In genomic region chr17:42288985-42289862, GRCh38 we compare ENCODE assay signal across 8 cellular contexts. TPM values are rescaled to one million over a fixed set of nuclear protein-coding genes. Genes with fewer than 3 reads are reported as not detected.
DNase-seq lines count a peak whose midpoint lies in the region; ATAC-seq and TF ChIP-seq lines count a peak whose summit lies in the region.

No MANE protein-coding gene starts in this region.

- peaks cover 20% of the 10 kb centered on the region for H3K36me3 ChIP-seq in CD4-positive, CD25-positive, alpha-beta regulatory T cell (ENCODE audit: control insufficient read depth, insufficient read depth, low read length)
- no peaks in the 10 kb centered on the region for H3K36me3 ChIP-seq in parathyroid adenoma (ENCODE audit: control insufficient read depth, insufficient read depth, low read length)

- peak; percentile 48 to 76 (median 62) for DNase-seq in CD4-positive, CD25-positive, alpha-beta regulatory T cell
- peak; percentile 69 for DNase-seq in activated CD8-positive, alpha-beta T cell treated with anti-CD3 and anti-CD28 coated beads, Interleukin-2, amount 10 ng/mL, durations not matched to agents 7 days and 5 days
- DNase-seq in fibroblast of pulmonary artery (ENCODE audit: low read depth), result no peak
- DNase-seq in SK-N-DZ (ENCODE audit: low spot score), result no peak
- no peak for DNase-seq in NCI-H82 (lab: John Stamatoyannopoulos, UW)
- no peak for DNase-seq in SHP77 treated with DMSO at 0.1 percent for 48 hours (lab: John Stamatoyannopoulos, UW)

- no peaks in the 10 kb centered on the region for H3K9me3 Mint-ChIP-seq in CD4-positive, CD25-positive, alpha-beta regulatory T cell
- no peaks in the 10 kb centered on the region for H3K9me3 Mint-ChIP-seq in activated CD8-positive, alpha-beta T cell treated with anti-CD3 and anti-CD28 coated beads, Interleukin-2, amount 10 ng/mL, durations not matched to agents 7 days and 5 days (ENCODE audit: insufficient read depth)

- H3K79me2 ChIP-seq in parathyroid adenoma, result no peaks in the 10 kb centered on the region

- H2AFZ ChIP-seq in parathyroid adenoma, result peak overlapping the region; percentile 66

- TF ChIP-seq CTCF in fibroblast of pulmonary artery (IDR thresholded peaks at IDR 0.05; ENCODE audit: low read length, missing control alignments) (no peak), parathyroid adenoma (IDR thresholded peaks at IDR 0.05) (no peak)

- peaks cover 7 to 60% (median 49%) of the 10 kb centered on the region in 4 donors for H3K4me1 Mint-ChIP-seq in CD4-positive, CD25-positive, alpha-beta regulatory T cell
- H3K4me1 Mint-ChIP-seq in activated CD8-positive, alpha-beta T cell treated with anti-CD3 and anti-CD28 coated beads, Interleukin-2, amount 10 ng/mL, durations not matched to agents 7 days and 5 days (ENCODE audit: low read depth), result peaks cover 50% of the 10 kb centered on the region

- no peaks in the 10 kb centered on the region for H3K27me3 ChIP-seq in CD4-positive, CD25-positive, alpha-beta regulatory T cell (ENCODE audit: control insufficient read depth, insufficient read depth, low read length)
- no peaks in the 10 kb centered on the region for H3K27me3 ChIP-seq in parathyroid adenoma (ENCODE audit: control insufficient read depth, insufficient read depth, low read length)

- H3K4me3 ChIP-seq in CD4-positive, CD25-positive, alpha-beta regulatory T cell (ENCODE audit: low read depth, low read length), result peak overlapping the region; percentile 55
- H3K4me3 ChIP-seq in fibroblast of pulmonary artery (replicated peaks; ENCODE audit: low read depth, low read length), result peak overlapping the region; percentile 52
- H3K4me3 ChIP-seq in parathyroid adenoma (ENCODE audit: low read depth, low read length), result peak overlapping the region; percentile 2

- H3K36me3 Mint-ChIP-seq in CD4-positive, CD25-positive, alpha-beta regulatory T cell, result peaks cover 13% of the 10 kb centered on the region
- peaks cover 29% of the 10 kb centered on the region for H3K36me3 Mint-ChIP-seq in activated CD8-positive, alpha-beta T cell treated with anti-CD3 and anti-CD28 coated beads, Interleukin-2, amount 10 ng/mL, durations not matched to agents 7 days and 5 days (ENCODE audit: low read depth)

- no peaks in the 10 kb centered on the region for H3K27me3 Mint-ChIP-seq in CD4-positive, CD25-positive, alpha-beta regulatory T cell
- no peaks in the 10 kb centered on the region for H3K27me3 Mint-ChIP-seq in activated CD8-positive, alpha-beta T cell treated with anti-CD3 and anti-CD28 coated beads, Interleukin-2, amount 10 ng/mL, durations not matched to agents 7 days and 5 days (ENCODE audit: low read depth)

- H3K4me3 Mint-ChIP-seq in CD4-positive, CD25-positive, alpha-beta regulatory T cell, result peak overlapping the region; percentile 89 to 97 (median 94)
- H3K4me3 Mint-ChIP-seq in activated CD8-positive, alpha-beta T cell treated with anti-CD3 and anti-CD28 coated beads, Interleukin-2, amount 10 ng/mL, durations not matched to agents 7 days and 5 days, result peak overlapping the region; percentile 89

- H3K4me1 ChIP-seq in CD4-positive, CD25-positive, alpha-beta regulatory T cell (ENCODE audit: control insufficient read depth, insufficient read depth, low read length, poor library complexity, severe bottlenecking), result peaks cover 41% of the 10 kb centered on the region
- H3K4me1 ChIP-seq in parathyroid adenoma, result peaks cover 4% of the 10 kb centered on the region

- H3K27ac Mint-ChIP-seq in CD4-positive, CD25-positive, alpha-beta regulatory T cell, result peak overlapping the region; percentile 94 to 95 (median 94)
- peak overlapping the region; percentile 86 for H3K27ac Mint-ChIP-seq in activated CD8-positive, alpha-beta T cell treated with anti-CD3 and anti-CD28 coated beads, Interleukin-2, amount 10 ng/mL, durations not matched to agents 7 days and 5 days

- H3K27ac ChIP-seq in CD4-positive, CD25-positive, alpha-beta regulatory T cell (ENCODE audit: insufficient read depth, low read length, poor library complexity, severe bottlenecking), result peak overlapping the region; percentile 95
- H3K27ac ChIP-seq in parathyroid adenoma, result peak overlapping the region; percentile 16

- CTCF ChIA-PET in activated CD8-positive, alpha-beta T cell treated with anti-CD3 and anti-CD28 coated beads, Interleukin-2, amount 10 ng/mL, durations not matched to agents 7 days and 5 days (lab: Charles Lee), result interaction anchor here (0.6 to 6.0 kb wide), 10 partner anchors 20 to 264 kb away, joined by 3 to 54 read pairs (median 6); partner anchors contain the start of gene KCNH4

- no peaks in the 10 kb centered on the region for H3K9me3 ChIP-seq in CD4-positive, CD25-positive, alpha-beta regulatory T cell (ENCODE audit: control insufficient read depth in 2 of 2, low read length in 2 of 2)
- no peaks in the 10 kb centered on the region for H3K9me3 ChIP-seq in parathyroid adenoma (ENCODE audit: control insufficient read depth, low read length)

- no peak overlapping the region for H3K9ac ChIP-seq in parathyroid adenoma

- POLR2A ChIA-PET in activated CD8-positive, alpha-beta T cell treated with anti-CD3 and anti-CD28 coated beads, Interleukin-2, amount 10 ng/mL, durations not matched to agents 7 days and 5 days (lab: Charles Lee), result interaction anchor here (0.9 to 5.7 kb wide), 13 partner anchors 9 to 167 kb away, joined by 3 to 69 read pairs (median 6); partner anchors contain the start of gene STAT3

- ATAC-seq in CD4-positive, CD25-positive, alpha-beta regulatory T cell (ENCODE audit: low read depth in 2 of 2), result peak; percentile 22 to 40
- peak; percentile 8 for ATAC-seq in HG03196 (IDR thresholded peaks at IDR 0.05; ENCODE audit: unreplicated experiment)
- peak; percentile 38 for ATAC-seq in activated CD8-positive, alpha-beta T cell treated with anti-CD3 and anti-CD28 coated beads, Interleukin-2, amount 10 ng/mL, durations not matched to agents 7 days and 5 days

- peak overlapping the region; percentile 77 for H3K4me2 ChIP-seq in parathyroid adenoma (ENCODE audit: low read length)

RNA-seq across cellular contexts. Expression of gene STAT5A, which starts 0.9 kb away (rescaled TPM):
- total RNA-seq in CD4-positive, CD25-positive, alpha-beta regulatory T cell, result 177 TPM
- polyA plus RNA-seq in CD4-positive, CD25-positive, alpha-beta regulatory T cell, result 10 to 100 TPM; 71.1 to 90.9 (median 76.7) TPM
- total RNA-seq in activated CD8-positive, alpha-beta T cell treated with anti-CD3 and anti-CD28 coated beads, Interleukin-2, amount 10 ng/mL, durations not matched to agents 7 days and 5 days, result 100 to 1,000 TPM; 117 to 119 TPM
- 10.1 and 12.0 TPM in 2 replicates for polyA plus RNA-seq in SK-N-DZ (2014; cell fraction: cytosol; rRNA removed)
- 13.6 and 19.3 TPM in 2 replicates for polyA plus RNA-seq in SK-N-DZ (2014; cell fraction: nucleus; rRNA removed)

RNA-seq across cellular contexts. Expression of gene STAT5B, which starts 13.0 kb away (rescaled TPM):
- 241 TPM for total RNA-seq in CD4-positive, CD25-positive, alpha-beta regulatory T cell
- 100 to 1,000 TPM; 109 to 117 (median 112) TPM for polyA plus RNA-seq in CD4-positive, CD25-positive, alpha-beta regulatory T cell
- total RNA-seq in activated CD8-positive, alpha-beta T cell treated with anti-CD3 and anti-CD28 coated beads, Interleukin-2, amount 10 ng/mL, durations not matched to agents 7 days and 5 days, result 10 to 100 TPM; 92.7 to 94.4 TPM
- polyA plus RNA-seq in SK-N-DZ (2014; cell fraction: cytosol; rRNA removed), result 25.5 and 36.7 TPM in 2 replicates
- 72.8 and 97.3 TPM in 2 replicates for polyA plus RNA-seq in SK-N-DZ (2014; cell fraction: nucleus; rRNA removed)

Comparison
In these comparisons a context has a peak if more than half of its experiments do, and no peak if none do; other contexts are left out.
1. DNase-seq: peak in CD4-positive, CD25-positive, alpha-beta regulatory T cell (3 of 3) and activated CD8-positive, alpha-beta T cell treated with anti-CD3 and anti-CD28 coated beads, Interleukin-2, amount 10 ng/mL, durations not matched to agents 7 days and 5 days (single experiment); none in fibroblast of pulmonary artery (single experiment), SK-N-DZ (single experiment), NCI-H82 (single experiment) and SHP77 treated with DMSO at 0.1 percent for 48 hours (single experiment).
2. H3K4me3 ChIP-seq: peak in every context shown above with its lines; median percentile 55 in CD4-positive, CD25-positive, alpha-beta regulatory T cell; 52 in fibroblast of pulmonary artery; 2 in parathyroid adenoma.
3. Peak in every context shown above with its lines, with median percentiles within 50 percentile points of each other: ATAC-seq.